Comparison of ENCODE assay signal across 11 cellular contexts in the genomic region with DNA sequence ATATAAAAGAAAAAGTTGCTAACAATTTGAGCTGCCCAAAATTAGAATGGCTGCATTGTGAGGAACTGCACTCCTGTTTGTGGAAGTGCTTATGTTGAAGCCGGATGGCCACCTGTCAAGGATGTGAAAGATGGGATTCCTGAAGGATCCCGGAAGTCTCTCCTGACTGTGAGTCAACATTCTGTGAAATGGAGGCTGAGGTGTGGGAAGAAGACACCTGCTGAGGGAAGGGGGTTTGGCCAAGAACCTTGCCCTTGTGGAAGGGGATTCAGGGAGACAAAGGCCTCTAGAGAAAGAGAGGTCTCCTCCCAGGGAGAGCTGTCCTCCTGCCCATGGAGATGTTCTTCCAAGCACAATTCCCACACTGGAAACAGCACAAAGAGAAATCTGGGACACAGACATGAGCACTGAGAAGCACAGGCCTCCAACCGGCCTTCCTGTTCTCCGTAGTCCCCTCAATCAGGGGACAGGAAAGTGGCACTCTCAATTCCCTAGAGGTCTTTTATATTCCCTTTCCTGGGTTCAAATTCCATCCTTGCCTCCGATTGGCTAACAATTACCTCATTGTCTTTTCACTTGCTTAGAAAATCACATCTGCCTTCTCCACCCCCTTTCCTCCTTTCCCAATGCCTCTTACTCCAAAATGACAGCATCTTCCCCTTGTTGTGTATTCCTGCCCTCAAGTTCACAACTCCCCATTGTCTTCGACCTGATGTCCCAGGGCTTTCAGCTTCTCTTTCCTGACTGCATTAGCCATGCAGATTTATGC.
DNase-seq lines count a peak whose midpoint lies in the region; ATAC-seq and TF ChIP-seq lines count a peak whose summit lies in the region.
"Had no signal": no experiment of that assay in that cellular context is flagged by ENCODE, and none has a peak within 500 bp of the region (broad histone marks: within the 10 kb centered on the region; RNA-seq: fewer than 3 reads in every experiment).

No MANE protein-coding gene starts in this region.

- H3K27me3 ChIP-seq in upper lobe of right lung: no peaks in the 10 kb centered on the region
- no peaks in the 10 kb centered on the region for H3K27me3 ChIP-seq in esophagus muscularis mucosa

- no peaks in the 10 kb centered on the region for H3K9me3 ChIP-seq in upper lobe of right lung
- H3K9me3 ChIP-seq in esophagus muscularis mucosa: no peaks in the 10 kb centered on the region

- 66% methylated on average over 6 of the region's 6 CpGs for WGBS in esophagus muscularis mucosa

- peaks cover 10% of the 10 kb centered on the region for H3K9me3 Mint-ChIP-seq in activated CD8-positive, alpha-beta T cell treated with anti-CD3 and anti-CD28 coated beads for 36 hours

- peaks cover 21% of the 10 kb centered on the region for H3K36me3 Mint-ChIP-seq in activated CD8-positive, alpha-beta T cell treated with anti-CD3 and anti-CD28 coated beads for 36 hours (ENCODE audit: low read depth)

- H3K4me1 ChIP-seq in upper lobe of right lung (no peaks in the 10 kb centered on the region), esophagus muscularis mucosa (peaks cover 0 to 4% (median 0%) of the 10 kb centered on the region in 4 donors)

- no peak for ATAC-seq in activated CD8-positive, alpha-beta T cell treated with anti-CD3 and anti-CD28 coated beads for 36 hours
- ATAC-seq in upper lobe of right lung: no peak
- ATAC-seq in GM19455 (IDR thresholded peaks at IDR 0.05; ENCODE audit: unreplicated experiment): no peak

- H3K4me3 ChIP-seq in upper lobe of right lung: no peak overlapping the region
- no peak overlapping the region for H3K4me3 ChIP-seq in esophagus muscularis mucosa

- TF ChIP-seq POLR2A in esophagus muscularis mucosa (IDR thresholded peaks at IDR 0.05; ENCODE audit: low read depth): no peak

- TF ChIP-seq CTCF in activated CD8-positive, alpha-beta T cell treated with anti-CD3 and anti-CD28 coated beads for 36 hours (IDR thresholded peaks at IDR 0.05): no peak
- no peak for TF ChIP-seq CTCF in upper lobe of right lung (IDR thresholded peaks at IDR 0.05)
- TF ChIP-seq CTCF in esophagus muscularis mucosa (IDR thresholded peaks at IDR 0.05): no peak
- TF ChIP-seq CTCF in GM10266 (IDR thresholded peaks at IDR 0.05; ENCODE audit: control insufficient read depth, insufficient read depth, low read depth, missing control alignments): no peak

- no peak for TF ChIP-seq EP300 in esophagus muscularis mucosa (IDR thresholded peaks at IDR 0.05)

- POLR2A ChIA-PET in activated CD8-positive, alpha-beta T cell treated with anti-CD3 and anti-CD28 coated beads for 36 hours (lab: Charles Lee): interaction anchor here (1.2 to 9.4 kb wide), 6 partner anchors 10 to 86 kb away, joined by 3 to 139 read pairs (median 14); a partner anchor contains a TSS

- H3K27me3 Mint-ChIP-seq in activated CD8-positive, alpha-beta T cell treated with anti-CD3 and anti-CD28 coated beads for 36 hours: no peaks in the 10 kb centered on the region

- peak overlapping the region; percentile 97 for H3K27ac Mint-ChIP-seq in activated CD8-positive, alpha-beta T cell treated with anti-CD3 and anti-CD28 coated beads for 36 hours

- peak overlapping the region; percentile 76 for H3K4me3 Mint-ChIP-seq in activated CD8-positive, alpha-beta T cell treated with anti-CD3 and anti-CD28 coated beads for 36 hours

- intact Hi-C loops in activated CD8-positive, alpha-beta T cell treated with anti-CD3 and anti-CD28 coated beads for 36 hours (cut with micrococcal nuclease): no loop called here
- intact Hi-C loops in upper lobe of right lung (cut with DNase I): no loop called here
- intact Hi-C loops in esophagus muscularis mucosa (cut with DNase I): no loop called here

- CTCF ChIA-PET in activated CD8-positive, alpha-beta T cell treated with anti-CD3 and anti-CD28 coated beads for 36 hours (lab: Charles Lee): interaction anchor here (0.6 to 3.4 kb wide), 6 partner anchors 9 to 161 kb away, joined by 3 to 17 read pairs (median 6); no protein-coding TSS in a partner anchor

- peaks cover 48% of the 10 kb centered on the region for H3K4me1 Mint-ChIP-seq in activated CD8-positive, alpha-beta T cell treated with anti-CD3 and anti-CD28 coated beads for 36 hours (ENCODE audit: low read depth)

- H3K36me3 ChIP-seq in upper lobe of right lung (no peaks in the 10 kb centered on the region), esophagus muscularis mucosa (no peaks in the 10 kb centered on the region)

- DNase-seq in DMS153 (lab: John Stamatoyannopoulos, UW) (peak; percentile 88), NCI-H1694 (lab: John Stamatoyannopoulos, UW) (peak; percentile 93), middle frontal gyrus (ENCODE audit: extremely low spot score, low spot score) (peak; percentile 6), upper lobe of right lung (no peak), esophagus muscularis mucosa (ENCODE audit: extremely low spot score) (no peak), GM10266 (ENCODE audit: extremely low spot score) (no peak)
- no peak for DNase-seq in activated CD8-positive, alpha-beta T cell treated with anti-CD3 and anti-CD28 coated beads for 36 hours
- DNase-seq: stimulated activated CD4-positive, alpha-beta T cell treated with anti-CD3 and anti-CD28 coated beads, Interleukin-15, amount 100 ng/mL, for 24 hours; substantia nigra had no signal

- no peak overlapping the region for H3K27ac ChIP-seq in upper lobe of right lung
- no peak overlapping the region for H3K27ac ChIP-seq in esophagus muscularis mucosa (replicated peaks in 1 of 4)
- H3K27ac ChIP-seq: epithelial cell of prostate had no signal

Comparison
In these comparisons a context has a peak if more than half of its experiments do, and no peak if none do; other contexts are left out.
1. DNase-seq: peak in DMS153 (single experiment), NCI-H1694 (single experiment) and middle frontal gyrus (single experiment); none in activated CD8-positive, alpha-beta T cell treated with anti-CD3 and anti-CD28 coated beads for 36 hours (single experiment), upper lobe of right lung (single experiment), esophagus muscularis mucosa (single experiment) and GM10266 (single experiment).